In the genomic region with DNA sequence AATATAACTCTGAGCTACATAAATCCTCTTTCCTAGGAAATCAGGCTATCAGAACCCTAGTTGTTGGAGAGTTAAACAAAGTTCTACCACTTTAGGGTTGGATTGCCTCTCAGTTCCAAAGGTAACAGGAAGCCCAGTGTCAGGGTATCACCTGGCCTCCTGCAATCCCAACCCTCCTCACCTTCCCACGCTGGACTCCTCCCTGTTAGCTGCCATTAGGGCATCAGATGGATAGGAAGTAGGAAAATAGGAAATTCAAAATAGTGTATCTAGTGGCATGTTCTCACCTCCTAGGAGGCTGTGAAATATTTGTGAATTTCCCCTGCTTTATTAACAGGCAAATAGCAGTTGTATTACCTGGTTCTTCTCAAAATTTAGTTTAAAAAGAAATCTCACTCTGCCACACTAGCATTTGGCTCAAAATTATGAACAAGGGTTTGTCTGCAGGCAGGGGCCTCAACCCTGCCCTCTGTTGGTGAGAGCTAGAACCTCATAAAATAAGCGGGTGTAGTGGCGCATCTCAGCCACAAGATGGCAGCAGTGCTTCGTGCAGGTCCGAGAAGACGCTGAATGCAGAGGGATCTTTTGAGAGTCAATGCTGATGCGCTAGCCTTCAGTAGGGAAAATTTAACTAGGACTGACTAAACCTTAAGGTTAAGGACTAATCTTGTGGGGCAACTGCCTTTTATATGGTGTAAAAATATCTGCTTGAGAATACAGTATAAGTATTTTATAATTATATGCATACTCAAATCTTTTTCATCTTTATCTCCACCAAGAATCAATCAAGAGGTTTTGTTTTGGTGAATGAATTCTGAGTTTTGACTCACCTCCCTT, we compare ENCODE assay signal across 1 cellular context.
A peak's percentile ranks its signal among the peaks of the same experiment; 100 is the strongest.
TF ChIP-seq lines count a peak whose summit lies in the region.

No MANE protein-coding gene starts in this region.

TF ChIP-seq in K562, 482 proteins besides CTCF, POLR2A, EP300 and RAD21 (continued from another document and continues in another):
- TF ChIP-seq, protein P1, sequence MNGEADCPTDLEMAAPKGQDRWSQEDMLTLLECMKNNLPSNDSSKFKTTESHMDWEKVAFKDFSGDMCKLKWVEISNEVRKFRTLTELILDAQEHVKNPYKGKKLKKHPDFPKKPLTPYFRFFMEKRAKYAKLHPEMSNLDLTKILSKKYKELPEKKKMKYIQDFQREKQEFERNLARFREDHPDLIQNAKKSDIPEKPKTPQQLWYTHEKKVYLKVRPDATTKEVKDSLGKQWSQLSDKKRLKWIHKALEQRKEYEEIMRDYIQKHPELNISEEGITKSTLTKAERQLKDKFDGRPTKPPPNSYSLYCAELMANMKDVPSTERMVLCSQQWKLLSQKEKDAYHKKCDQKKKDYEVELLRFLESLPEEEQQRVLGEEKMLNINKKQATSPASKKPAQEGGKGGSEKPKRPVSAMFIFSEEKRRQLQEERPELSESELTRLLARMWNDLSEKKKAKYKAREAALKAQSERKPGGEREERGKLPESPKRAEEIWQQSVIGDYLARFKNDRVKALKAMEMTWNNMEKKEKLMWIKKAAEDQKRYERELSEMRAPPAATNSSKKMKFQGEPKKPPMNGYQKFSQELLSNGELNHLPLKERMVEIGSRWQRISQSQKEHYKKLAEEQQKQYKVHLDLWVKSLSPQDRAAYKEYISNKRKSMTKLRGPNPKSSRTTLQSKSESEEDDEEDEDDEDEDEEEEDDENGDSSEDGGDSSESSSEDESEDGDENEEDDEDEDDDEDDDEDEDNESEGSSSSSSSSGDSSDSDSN (IDR thresholded peaks at IDR 0.05; ENCODE audit: borderline replicate concordance in 1 of 2, low read depth in 2 of 2, low read length in 2 of 2) = no peak
- TF ChIP-seq ZNF561 (CRISPR knock-in tag; conservative IDR thresholded peaks at IDR 0.05) (no peak), TGIF2 (CRISPR knock-in tag; IDR thresholded peaks at IDR 0.05) (no peak), TBP (optimal IDR thresholded peaks at IDR 0.05; ENCODE audit: low read depth, low read length) (peak; percentile 12), ZNF134 (CRISPR knock-in tag; conservative IDR thresholded peaks at IDR 0.05) (no peak), CXXC5 (CRISPR knock-in tag; IDR thresholded peaks at IDR 0.05) (peak; percentile 35; the same call in 1 of the 2 replicates), HDAC3 (IDR thresholded peaks at IDR 0.05; ENCODE audit: borderline replicate concordance, partially characterized antibody) (no peak), SIN3B (IDR thresholded peaks at IDR 0.05; ENCODE audit: low read depth) (no peak), TSC22D4 (tag; IDR thresholded peaks at IDR 0.05) (no peak), ZNF79 (CRISPR knock-in tag; IDR thresholded peaks at IDR 0.05; ENCODE audit: low read depth) (no peak), JUND (IDR thresholded peaks at IDR 0.05; ENCODE audit: borderline replicate concordance, low read depth, low read length) (peak; percentile 52; the same call in 1 of the 2 replicates), JUND (tag; IDR thresholded peaks at IDR 0.05; ENCODE audit: borderline replicate concordance, low read depth, low read length) (peak; percentile 24; the same call in 1 of the 3 replicates), TARDBP (IDR thresholded peaks at IDR 0.05) (no peak), SMARCE1 (IDR thresholded peaks at IDR 0.05) (no peak), E2F3 (CRISPR knock-in tag; IDR thresholded peaks at IDR 0.05) (no peak), ZNF133 (CRISPR knock-in tag; IDR thresholded peaks at IDR 0.05) (no peak), ETV6 (IDR thresholded peaks at IDR 0.05; ENCODE audit: borderline replicate concordance in 1 of 2, low read depth in 2 of 2, low read length in 1 of 2) (no peak), ETV6 (CRISPR knock-in tag; IDR thresholded peaks at IDR 0.05; ENCODE audit: borderline replicate concordance) (no peak), ARNT (IDR thresholded peaks at IDR 0.05) (peak in 1 of 2 experiments; percentile 64; a peak in 1 of 4 replicates), EZH2 (IDR thresholded peaks at IDR 0.05; ENCODE audit: borderline replicate concordance, low read depth, low read length) (no peak), BRF1 (IDR thresholded peaks at IDR 0.05; ENCODE audit: borderline replicate concordance, extremely low read depth, insufficient read length) (no peak), ZNF253 (CRISPR knock-in tag; conservative IDR thresholded peaks at IDR 0.05) (no peak), TAF15 (IDR thresholded peaks at IDR 0.05; ENCODE audit: low read depth, low read length) (no peak), ZBTB17 (CRISPR knock-in tag; IDR thresholded peaks at IDR 0.05) (no peak), TOE1 (IDR thresholded peaks at IDR 0.05; ENCODE audit: borderline replicate concordance) (no peak), TOE1 (CRISPR knock-in tag; IDR thresholded peaks at IDR 0.05; ENCODE audit: borderline replicate concordance, low read depth) (no peak), POLR2H (tag; IDR thresholded peaks at IDR 0.05; ENCODE audit: low read depth) (no peak), BHLHE40 (IDR thresholded peaks at IDR 0.05; ENCODE audit: low read length) (no peak), NFATC3 (IDR thresholded peaks at IDR 0.05) (no peak), EWSR1 (IDR thresholded peaks at IDR 0.05; ENCODE audit: borderline replicate concordance, low read depth, partially characterized antibody) (no peak), CTBP1 (IDR thresholded peaks at IDR 0.05; ENCODE audit: borderline replicate concordance) (no peak), PRPF4 (IDR thresholded peaks at IDR 0.05; ENCODE audit: insufficient read depth, low read depth, low read length, poor library complexity, severe bottlenecking) (no peak), ZNF175 (CRISPR knock-in tag; IDR thresholded peaks at IDR 0.05; ENCODE audit: low read depth) (no peak), ZNF121 (CRISPR knock-in tag; conservative IDR thresholded peaks at IDR 0.05) (no peak), RAD51 (IDR thresholded peaks at IDR 0.05; ENCODE audit: borderline replicate concordance, low read depth) (no peak), CREB1 (IDR thresholded peaks at IDR 0.05) (no peak), CREB1 (CRISPR knock-in tag; IDR thresholded peaks at IDR 0.05) (0 out of 2 replicates have a peak, but pooled peaks have one; percentile 17), ZNF77 (CRISPR knock-in tag; IDR thresholded peaks at IDR 0.05) (no peak), MECOM (CRISPR knock-in tag; IDR thresholded peaks at IDR 0.05) (no peak), PCBP1 (IDR thresholded peaks at IDR 0.05; ENCODE audit: low read depth, low read length, poor library complexity, severe bottlenecking) (no peak)
- TF ChIP-seq, protein P2, sequence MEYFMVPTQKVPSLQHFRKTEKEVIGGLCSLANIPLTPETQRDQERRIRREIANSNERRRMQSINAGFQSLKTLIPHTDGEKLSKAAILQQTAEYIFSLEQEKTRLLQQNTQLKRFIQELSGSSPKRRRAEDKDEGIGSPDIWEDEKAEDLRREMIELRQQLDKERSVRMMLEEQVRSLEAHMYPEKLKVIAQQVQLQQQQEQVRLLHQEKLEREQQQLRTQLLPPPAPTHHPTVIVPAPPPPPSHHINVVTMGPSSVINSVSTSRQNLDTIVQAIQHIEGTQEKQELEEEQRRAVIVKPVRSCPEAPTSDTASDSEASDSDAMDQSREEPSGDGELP (CRISPR knock-in tag; IDR thresholded peaks at IDR 0.05; ENCODE audit: borderline replicate concordance) = 0 out of 2 replicates have a peak, but pooled peaks have one; percentile 31
- TF ChIP-seq, protein P3, sequence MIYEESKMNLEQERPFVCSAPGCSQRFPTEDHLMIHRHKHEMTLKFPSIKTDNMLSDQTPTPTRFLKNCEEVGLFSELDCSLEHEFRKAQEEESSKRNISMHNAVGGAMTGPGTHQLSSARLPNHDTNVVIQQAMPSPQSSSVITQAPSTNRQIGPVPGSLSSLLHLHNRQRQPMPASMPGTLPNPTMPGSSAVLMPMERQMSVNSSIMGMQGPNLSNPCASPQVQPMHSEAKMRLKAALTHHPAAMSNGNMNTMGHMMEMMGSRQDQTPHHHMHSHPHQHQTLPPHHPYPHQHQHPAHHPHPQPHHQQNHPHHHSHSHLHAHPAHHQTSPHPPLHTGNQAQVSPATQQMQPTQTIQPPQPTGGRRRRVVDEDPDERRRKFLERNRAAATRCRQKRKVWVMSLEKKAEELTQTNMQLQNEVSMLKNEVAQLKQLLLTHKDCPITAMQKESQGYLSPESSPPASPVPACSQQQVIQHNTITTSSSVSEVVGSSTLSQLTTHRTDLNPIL (CRISPR knock-in tag; IDR thresholded peaks at IDR 0.05) = no peak
- TF ChIP-seq, protein P4, sequence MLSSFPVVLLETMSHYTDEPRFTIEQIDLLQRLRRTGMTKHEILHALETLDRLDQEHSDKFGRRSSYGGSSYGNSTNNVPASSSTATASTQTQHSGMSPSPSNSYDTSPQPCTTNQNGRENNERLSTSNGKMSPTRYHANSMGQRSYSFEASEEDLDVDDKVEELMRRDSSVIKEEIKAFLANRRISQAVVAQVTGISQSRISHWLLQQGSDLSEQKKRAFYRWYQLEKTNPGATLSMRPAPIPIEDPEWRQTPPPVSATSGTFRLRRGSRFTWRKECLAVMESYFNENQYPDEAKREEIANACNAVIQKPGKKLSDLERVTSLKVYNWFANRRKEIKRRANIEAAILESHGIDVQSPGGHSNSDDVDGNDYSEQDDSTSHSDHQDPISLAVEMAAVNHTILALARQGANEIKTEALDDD (IDR thresholded peaks at IDR 0.05) = peak; percentile 91
- TF ChIP-seq, protein P5, sequence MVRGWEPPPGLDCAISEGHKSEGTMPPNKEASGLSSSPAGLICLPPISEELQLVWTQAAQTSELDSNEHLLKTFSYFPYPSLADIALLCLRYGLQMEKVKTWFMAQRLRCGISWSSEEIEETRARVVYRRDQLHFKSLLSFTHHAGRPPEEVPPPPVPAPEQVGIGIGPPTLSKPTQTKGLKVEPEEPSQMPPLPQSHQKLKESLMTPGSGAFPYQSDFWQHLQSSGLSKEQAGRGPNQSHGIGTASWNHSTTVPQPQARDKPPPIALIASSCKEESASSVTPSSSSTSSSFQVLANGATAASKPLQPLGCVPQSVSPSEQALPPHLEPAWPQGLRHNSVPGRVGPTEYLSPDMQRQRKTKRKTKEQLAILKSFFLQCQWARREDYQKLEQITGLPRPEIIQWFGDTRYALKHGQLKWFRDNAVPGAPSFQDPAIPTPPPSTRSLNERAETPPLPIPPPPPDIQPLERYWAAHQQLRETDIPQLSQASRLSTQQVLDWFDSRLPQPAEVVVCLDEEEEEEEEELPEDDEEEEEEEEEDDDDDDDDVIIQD (CRISPR knock-in tag; IDR thresholded peaks at IDR 0.05) = no peak
- TF ChIP-seq, protein P6, sequence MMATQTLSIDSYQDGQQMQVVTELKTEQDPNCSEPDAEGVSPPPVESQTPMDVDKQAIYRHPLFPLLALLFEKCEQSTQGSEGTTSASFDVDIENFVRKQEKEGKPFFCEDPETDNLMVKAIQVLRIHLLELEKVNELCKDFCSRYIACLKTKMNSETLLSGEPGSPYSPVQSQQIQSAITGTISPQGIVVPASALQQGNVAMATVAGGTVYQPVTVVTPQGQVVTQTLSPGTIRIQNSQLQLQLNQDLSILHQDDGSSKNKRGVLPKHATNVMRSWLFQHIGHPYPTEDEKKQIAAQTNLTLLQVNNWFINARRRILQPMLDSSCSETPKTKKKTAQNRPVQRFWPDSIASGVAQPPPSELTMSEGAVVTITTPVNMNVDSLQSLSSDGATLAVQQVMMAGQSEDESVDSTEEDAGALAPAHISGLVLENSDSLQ (IDR thresholded peaks at IDR 0.05) = no peak
- TF ChIP-seq, protein P7, sequence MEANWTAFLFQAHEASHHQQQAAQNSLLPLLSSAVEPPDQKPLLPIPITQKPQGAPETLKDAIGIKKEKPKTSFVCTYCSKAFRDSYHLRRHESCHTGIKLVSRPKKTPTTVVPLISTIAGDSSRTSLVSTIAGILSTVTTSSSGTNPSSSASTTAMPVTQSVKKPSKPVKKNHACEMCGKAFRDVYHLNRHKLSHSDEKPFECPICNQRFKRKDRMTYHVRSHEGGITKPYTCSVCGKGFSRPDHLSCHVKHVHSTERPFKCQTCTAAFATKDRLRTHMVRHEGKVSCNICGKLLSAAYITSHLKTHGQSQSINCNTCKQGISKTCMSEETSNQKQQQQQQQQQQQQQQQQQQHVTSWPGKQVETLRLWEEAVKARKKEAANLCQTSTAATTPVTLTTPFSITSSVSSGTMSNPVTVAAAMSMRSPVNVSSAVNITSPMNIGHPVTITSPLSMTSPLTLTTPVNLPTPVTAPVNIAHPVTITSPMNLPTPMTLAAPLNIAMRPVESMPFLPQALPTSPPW (CRISPR knock-in tag; IDR thresholded peaks at IDR 0.05) = no peak
- TF ChIP-seq, protein P8, sequence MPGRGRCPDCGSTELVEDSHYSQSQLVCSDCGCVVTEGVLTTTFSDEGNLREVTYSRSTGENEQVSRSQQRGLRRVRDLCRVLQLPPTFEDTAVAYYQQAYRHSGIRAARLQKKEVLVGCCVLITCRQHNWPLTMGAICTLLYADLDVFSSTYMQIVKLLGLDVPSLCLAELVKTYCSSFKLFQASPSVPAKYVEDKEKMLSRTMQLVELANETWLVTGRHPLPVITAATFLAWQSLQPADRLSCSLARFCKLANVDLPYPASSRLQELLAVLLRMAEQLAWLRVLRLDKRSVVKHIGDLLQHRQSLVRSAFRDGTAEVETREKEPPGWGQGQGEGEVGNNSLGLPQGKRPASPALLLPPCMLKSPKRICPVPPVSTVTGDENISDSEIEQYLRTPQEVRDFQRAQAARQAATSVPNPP (IDR thresholded peaks at IDR 0.05; ENCODE audit: borderline replicate concordance, insufficient read depth, insufficient read length) = no peak
- TF ChIP-seq, protein P9, sequence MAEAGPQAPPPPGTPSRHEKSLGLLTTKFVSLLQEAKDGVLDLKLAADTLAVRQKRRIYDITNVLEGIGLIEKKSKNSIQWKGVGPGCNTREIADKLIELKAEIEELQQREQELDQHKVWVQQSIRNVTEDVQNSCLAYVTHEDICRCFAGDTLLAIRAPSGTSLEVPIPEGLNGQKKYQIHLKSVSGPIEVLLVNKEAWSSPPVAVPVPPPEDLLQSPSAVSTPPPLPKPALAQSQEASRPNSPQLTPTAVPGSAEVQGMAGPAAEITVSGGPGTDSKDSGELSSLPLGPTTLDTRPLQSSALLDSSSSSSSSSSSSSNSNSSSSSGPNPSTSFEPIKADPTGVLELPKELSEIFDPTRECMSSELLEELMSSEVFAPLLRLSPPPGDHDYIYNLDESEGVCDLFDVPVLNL (CRISPR knock-in tag; IDR thresholded peaks at IDR 0.05; ENCODE audit: low read depth) = no peak
- TF ChIP-seq, protein P10, sequence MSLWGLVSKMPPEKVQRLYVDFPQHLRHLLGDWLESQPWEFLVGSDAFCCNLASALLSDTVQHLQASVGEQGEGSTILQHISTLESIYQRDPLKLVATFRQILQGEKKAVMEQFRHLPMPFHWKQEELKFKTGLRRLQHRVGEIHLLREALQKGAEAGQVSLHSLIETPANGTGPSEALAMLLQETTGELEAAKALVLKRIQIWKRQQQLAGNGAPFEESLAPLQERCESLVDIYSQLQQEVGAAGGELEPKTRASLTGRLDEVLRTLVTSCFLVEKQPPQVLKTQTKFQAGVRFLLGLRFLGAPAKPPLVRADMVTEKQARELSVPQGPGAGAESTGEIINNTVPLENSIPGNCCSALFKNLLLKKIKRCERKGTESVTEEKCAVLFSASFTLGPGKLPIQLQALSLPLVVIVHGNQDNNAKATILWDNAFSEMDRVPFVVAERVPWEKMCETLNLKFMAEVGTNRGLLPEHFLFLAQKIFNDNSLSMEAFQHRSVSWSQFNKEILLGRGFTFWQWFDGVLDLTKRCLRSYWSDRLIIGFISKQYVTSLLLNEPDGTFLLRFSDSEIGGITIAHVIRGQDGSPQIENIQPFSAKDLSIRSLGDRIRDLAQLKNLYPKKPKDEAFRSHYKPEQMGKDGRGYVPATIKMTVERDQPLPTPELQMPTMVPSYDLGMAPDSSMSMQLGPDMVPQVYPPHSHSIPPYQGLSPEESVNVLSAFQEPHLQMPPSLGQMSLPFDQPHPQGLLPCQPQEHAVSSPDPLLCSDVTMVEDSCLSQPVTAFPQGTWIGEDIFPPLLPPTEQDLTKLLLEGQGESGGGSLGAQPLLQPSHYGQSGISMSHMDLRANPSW (CRISPR knock-in tag; IDR thresholded peaks at IDR 0.05) = peak; percentile 55; the same call in 1 of the 2 replicates
